Comparison of ENCODE assay signal across 12 cellular contexts in genomic region chr4:89064848-89065247, GRCh38. TPM values are rescaled to one million over a fixed set of nuclear protein-coding genes. Genes with fewer than 3 reads are reported as not detected.
DNase-seq lines count a peak whose midpoint lies in the region; ATAC-seq, FAIRE-seq and TF ChIP-seq lines count a peak whose summit lies in the region.
"Had no signal": no experiment of that assay in that cellular context is flagged by ENCODE, and none has a peak within 500 bp of the region (broad histone marks: within the 10 kb centered on the region; RNA-seq: fewer than 3 reads in every experiment).

No MANE protein-coding gene starts in this region.

- no peaks in the 10 kb centered on the region for H3K36me3 ChIP-seq in bronchial epithelial cell (ENCODE audit: control insufficient read depth, insufficient read depth, low read length)
- H3K36me3 ChIP-seq: BLaER1 treated with 17β-estradiol and CSF1 and Interleukin-3, amounts not matched to agents 10 nM and 100 nM had no signal

- FAIRE-seq in bronchial epithelial cell (lab: Jason Lieb, UNC) = no peak
- FAIRE-seq: GM12878, GM18507 had no signal

- TF ChIP-seq CTCF in bronchial epithelial cell (IDR thresholded peaks at IDR 0.05; ENCODE audit: insufficient read depth, low read length, severe bottlenecking) = no peak

- no peaks in the 10 kb centered on the region for H3K27me3 ChIP-seq in bronchial epithelial cell (ENCODE audit: control insufficient read depth, insufficient read depth, low read length)
- H3K27me3 ChIP-seq: BLaER1 treated with 17β-estradiol and CSF1 and Interleukin-3, amounts not matched to agents 10 nM and 100 nM had no signal

- no peak overlapping the region for H3K4me3 ChIP-seq in bronchial epithelial cell (ENCODE audit: low read depth, low read length)
- H3K4me3 ChIP-seq: BLaER1 treated with 17β-estradiol and CSF1 and Interleukin-3, amounts not matched to agents 10 nM and 100 nM; GM12878; GM23248 had no signal

- no peak for ATAC-seq in GM18511 (IDR thresholded peaks at IDR 0.05; ENCODE audit: unreplicated experiment)
- ATAC-seq: GM12878 had no signal

- peak; percentile 9 for DNase-seq in M059J (ENCODE audit: low read depth)
- DNase-seq in bronchial epithelial cell (ENCODE audit: low read depth) = peak; percentile 3
- DNase-seq in kidney glomerular epithelial cell (lab: John Stamatoyannopoulos, UW) = peak; percentile 86
- DNase-seq in activated naive CD4-positive, alpha-beta T cell treated with Interleukin-2 at 50 U/mL for 16 hours = no peak
- no peak for DNase-seq in NCI-H2171 (lab: John Stamatoyannopoulos, UW)
- DNase-seq in hippocampal formation (lab: John Stamatoyannopoulos, UW) = no peak
- DNase-seq: GM23248, NCI-H1436 treated with DMSO at 0.1 percent for 48 hours had no signal

RNA-seq across cellular contexts. Expression of gene FAM13A, which starts 7.9 kb away (rescaled TPM):
- total RNA-seq in M059J (2014; rRNA removed; shearing (Covaris generic)) = 9.2 and 9.7 TPM in 2 replicates
- 5.8 and 6.0 TPM in 2 replicates for total RNA-seq in bronchial epithelial cell

RNA-seq across cellular contexts. Expression of gene TIGD2, which starts 46.5 kb away (rescaled TPM):
- 11.6 and 11.9 TPM in 2 replicates for total RNA-seq in M059J (2014; rRNA removed; shearing (Covaris generic))
- total RNA-seq in bronchial epithelial cell = 9.0 and 9.2 TPM in 2 replicates

Comparison
In these comparisons a context has a peak if more than half of its experiments do, and no peak if none do; other contexts are left out.
1. DNase-seq: peak in M059J (single experiment), bronchial epithelial cell (single experiment) and kidney glomerular epithelial cell (single experiment); none in activated naive CD4-positive, alpha-beta T cell treated with Interleukin-2 at 50 U/mL for 16 hours (single experiment), NCI-H2171 (single experiment) and hippocampal formation (0 of 2).